ENCODE assay signal across 24 cellular contexts in the genomic region with DNA sequence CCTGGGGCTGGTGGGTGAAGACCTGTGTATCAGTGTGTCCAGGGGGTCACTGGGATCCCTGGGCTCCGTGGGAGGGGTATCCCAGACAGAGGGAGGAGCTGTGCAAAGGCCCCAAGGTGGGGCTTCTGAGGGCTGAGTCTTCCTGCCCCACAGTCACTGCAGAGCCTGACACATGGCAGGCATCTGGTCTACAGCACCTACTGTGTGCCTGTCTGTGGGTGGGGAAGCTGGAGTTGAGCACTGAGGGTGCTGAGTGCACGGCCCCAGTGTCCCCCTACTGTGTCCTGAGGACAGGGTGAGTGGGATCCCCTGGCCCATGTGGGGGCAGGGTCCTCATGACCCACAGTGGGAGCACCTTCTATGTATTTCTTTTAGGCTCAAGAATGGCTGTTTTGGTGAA. TPM values are rescaled to one million over a fixed set of nuclear protein-coding genes. Genes with fewer than 3 reads are reported as not detected.
DNase-seq lines count a peak whose midpoint lies in the region; ATAC-seq and TF ChIP-seq lines count a peak whose summit lies in the region.
"Had no signal": no experiment of that assay in that cellular context is flagged by ENCODE, and none has a peak within 500 bp of the region (broad histone marks: within the 10 kb centered on the region; RNA-seq: fewer than 3 reads in every experiment).

No MANE protein-coding gene starts in this region.

- no peak overlapping the region for H3K27ac Mint-ChIP-seq in activated T-cell treated with anti-CD3 and anti-CD28 coated beads, Interleukin-2, amount 50 U/mL, for 24 hours
- H3K27ac Mint-ChIP-seq in activated T-cell treated with anti-CD3 and anti-CD28 coated beads, Interleukin-2, amount 50 U/mL, for 72 hours = no peak overlapping the region
- H3K27ac Mint-ChIP-seq in glutamatergic neuron (ENCODE audit: unreplicated experiment) (no peak overlapping the region), GM23338 (no peak overlapping the region)
- H3K27ac Mint-ChIP-seq: activated naive CD8-positive, alpha-beta T cell treated with anti-CD3 and anti-CD28 coated beads, Interleukin-2, amount 50 U/mL, for 24 hours; activated T-helper 1 cell treated with anti-CD3 and anti-CD28 coated beads, Interleukin-12 subunit alpha, Interleukin-12 subunit beta, Interleukin-2, Interleukin-4 antibody, amounts not matched to agents 30 ng/mL and 10 ng/mL and 1 ng/mL, durations not matched to agents 14 hours and 24 hours and 36 hours; IgD-negative memory B cell; T-helper 1 cell treated with Interleukin-12 subunit alpha and Interleukin-12 subunit beta and Interleukin-4 antibody, amounts not matched to agents 30 μg/mL and 1 μg/mL, for 36 hours had no signal

- H3K27me3 Mint-ChIP-seq in activated T-cell treated with anti-CD3 and anti-CD28 coated beads, Interleukin-2, amount 50 U/mL, for 24 hours = no peaks in the 10 kb centered on the region
- H3K27me3 Mint-ChIP-seq in activated T-cell treated with anti-CD3 and anti-CD28 coated beads, Interleukin-2, amount 50 U/mL, for 72 hours (ENCODE audit: low read depth) = no peaks in the 10 kb centered on the region
- H3K27me3 Mint-ChIP-seq in glutamatergic neuron (ENCODE audit: unreplicated experiment) (peaks cover 2% of the 10 kb centered on the region), GM23338 (ENCODE audit: insufficient read depth, low read depth, poor library complexity) (peaks cover 3% of the 10 kb centered on the region)
- H3K27me3 Mint-ChIP-seq: activated naive CD8-positive, alpha-beta T cell treated with anti-CD3 and anti-CD28 coated beads, Interleukin-2, amount 50 U/mL, for 24 hours; IgD-negative memory B cell had no signal

- H4K20me1 ChIP-seq in GM23338 (replicated peaks; ENCODE audit: insufficient read depth) = no peaks in the 10 kb centered on the region

- H3F3A ChIP-seq in GM23338 (replicated peaks; ENCODE audit: low read depth) = no peaks in the 10 kb centered on the region

- H3K4me1 ChIP-seq in body of pancreas (peaks cover 60% of the 10 kb centered on the region), GM23338 (ENCODE audit: insufficient read depth) (no peaks in the 10 kb centered on the region)
- H3K4me1 ChIP-seq: HAP-1 had no signal

- H3K27me3 ChIP-seq in body of pancreas (no peaks in the 10 kb centered on the region), GM23338 (ENCODE audit: insufficient read depth) (no peaks in the 10 kb centered on the region)
- H3K27me3 ChIP-seq: Peyer's patch had no signal

- TF ChIP-seq POLR2A in body of pancreas (IDR thresholded peaks at IDR 0.05) = no peak

- no peak for TF ChIP-seq CTCF in GM20000 (IDR thresholded peaks at IDR 0.05; ENCODE audit: extremely low read depth, missing control alignments)
- no peak for TF ChIP-seq CTCF in body of pancreas (IDR thresholded peaks at IDR 0.05)
- no peak for TF ChIP-seq CTCF in glutamatergic neuron (IDR thresholded peaks at IDR 0.05; ENCODE audit: partially characterized antibody, unreplicated experiment)
- TF ChIP-seq CTCF in GM23338 (conservative IDR thresholded peaks at IDR 0.05; ENCODE audit: low read depth in 2 of 2) = no peak

- peaks cover 2% of the 10 kb centered on the region for H3K4me1 Mint-ChIP-seq in activated T-cell treated with anti-CD3 and anti-CD28 coated beads, Interleukin-2, amount 50 U/mL, for 24 hours (ENCODE audit: low read depth)
- H3K4me1 Mint-ChIP-seq in activated T-cell treated with anti-CD3 and anti-CD28 coated beads, Interleukin-2, amount 50 U/mL, for 72 hours (ENCODE audit: low read depth) = no peaks in the 10 kb centered on the region
- H3K4me1 Mint-ChIP-seq in glutamatergic neuron (ENCODE audit: low read depth, unreplicated experiment) (peaks cover 3% of the 10 kb centered on the region), GM23338 (peaks cover 4% of the 10 kb centered on the region; the same call in 2 of the 3 replicates)
- H3K4me1 Mint-ChIP-seq: IgD-negative memory B cell had no signal

- H3K9me2 ChIP-seq in GM23338 (ENCODE audit: insufficient read depth) = no peaks in the 10 kb centered on the region

- no peaks in the 10 kb centered on the region for H3K79me2 ChIP-seq in GM23338 (replicated peaks; ENCODE audit: insufficient read depth)

- no peak overlapping the region for H3K4me2 ChIP-seq in GM23338

- intact Hi-C loops in body of pancreas (cut with DNase I) (no loop called here), posterior vena cava (cut with DNase I) (no loop called here)

- peak; percentile 11 for DNase-seq in activated T-cell treated with anti-CD3 and anti-CD28 coated beads, Interleukin-2, amount 50 U/mL, for 24 hours
- no peak for DNase-seq in activated T-cell treated with anti-CD3 and anti-CD28 coated beads, Interleukin-2, amount 50 U/mL, for 72 hours
- DNase-seq in GM20000 (ENCODE audit: low spot score) (peak; percentile 10), body of pancreas (peak in 1 of 4 donors; percentile 1), posterior vena cava (ENCODE audit: low spot score) (peak; percentile 68), glutamatergic neuron (no peak), GM23338 (ENCODE audit: low spot score) (no peak), D341Med (ENCODE audit: low spot score) (no peak)
- DNase-seq: ACHN; activated CD4-positive, alpha-beta T cell treated with anti-CD3 and anti-CD28 coated beads, Interleukin-2, amount 50 U/mL, for 4 hours; activated naive CD8-positive, alpha-beta T cell treated with anti-CD3 and anti-CD28 coated beads, Interleukin-2, amount 50 U/mL, for 24 hours; effector memory CD4-positive, alpha-beta T cell; hippocampal formation; NCI-H1417 treated with DMSO at 0.1 percent for 48 hours; NCI-H2107; NCI-H510A treated with DMSO at 0.1 percent for 48 hours; nucleus accumbens had no signal

- H3K36me3 ChIP-seq in body of pancreas (replicated peaks in 1 of 2; ENCODE audit: insufficient read depth in 1 of 2, low read depth in 2 of 2) (peaks cover 0 to 4% of the 10 kb centered on the region in 2 donors), GM23338 (ENCODE audit: insufficient read depth) (no peaks in the 10 kb centered on the region)
- H3K36me3 ChIP-seq: HAP-1 had no signal

- no peaks in the 10 kb centered on the region for H3K36me3 Mint-ChIP-seq in activated T-cell treated with anti-CD3 and anti-CD28 coated beads, Interleukin-2, amount 50 U/mL, for 24 hours (ENCODE audit: low read depth)
- no peaks in the 10 kb centered on the region for H3K36me3 Mint-ChIP-seq in activated T-cell treated with anti-CD3 and anti-CD28 coated beads, Interleukin-2, amount 50 U/mL, for 72 hours (ENCODE audit: insufficient read depth in 2 of 2)
- H3K36me3 Mint-ChIP-seq in glutamatergic neuron (ENCODE audit: unreplicated experiment) = no peaks in the 10 kb centered on the region
- H3K36me3 Mint-ChIP-seq in GM23338 (ENCODE audit: low read depth) = no peaks in the 10 kb centered on the region

- H3K9me3 Mint-ChIP-seq in activated T-cell treated with anti-CD3 and anti-CD28 coated beads, Interleukin-2, amount 50 U/mL, for 24 hours = no peaks in the 10 kb centered on the region
- H3K9me3 Mint-ChIP-seq in activated T-cell treated with anti-CD3 and anti-CD28 coated beads, Interleukin-2, amount 50 U/mL, for 72 hours = no peaks in the 10 kb centered on the region
- H3K9me3 Mint-ChIP-seq in glutamatergic neuron (ENCODE audit: unreplicated experiment) (peaks cover 6% of the 10 kb centered on the region), GM23338 (no peaks in the 10 kb centered on the region)
- H3K9me3 Mint-ChIP-seq: activated naive CD8-positive, alpha-beta T cell treated with anti-CD3 and anti-CD28 coated beads, Interleukin-2, amount 50 U/mL, for 24 hours; activated T-helper 1 cell treated with anti-CD3 and anti-CD28 coated beads, Interleukin-12 subunit alpha, Interleukin-12 subunit beta, Interleukin-2, Interleukin-4 antibody, amounts not matched to agents 30 ng/mL and 10 ng/mL and 1 ng/mL, durations not matched to agents 14 hours and 24 hours and 36 hours; IgD-negative memory B cell; T-helper 1 cell treated with Interleukin-12 subunit alpha and Interleukin-12 subunit beta and Interleukin-4 antibody, amounts not matched to agents 30 μg/mL and 1 μg/mL, for 36 hours had no signal

- no peak for ATAC-seq in activated T-cell treated with anti-CD3 and anti-CD28 coated beads, Interleukin-2, amount 50 U/mL, for 72 hours (replicated peaks in 1 of 2)
- ATAC-seq in body of pancreas (no peak), GM23338 (no peak)
- ATAC-seq: activated naive CD8-positive, alpha-beta T cell treated with anti-CD3 and anti-CD28 coated beads, Interleukin-2, amount 50 U/mL, for 24 hours; esophagus mucosa had no signal

- WGBS in body of pancreas, 2 donors = 92% methylated on average over 2 of the region's 2 CpGs; no CpG with 5 or more reads in 1 of the 2 donors

- H3K4me3 ChIP-seq in body of pancreas (no peak overlapping the region), GM23338 (no peak overlapping the region)
- H3K4me3 ChIP-seq: HAP-1, Peyer's patch had no signal

- no peak overlapping the region for H2AFZ ChIP-seq in GM23338

- no peaks in the 10 kb centered on the region for H3K9me3 ChIP-seq in body of pancreas
- H3K9me3 ChIP-seq: HAP-1, Peyer's patch had no signal

- H3K4me3 Mint-ChIP-seq in activated T-cell treated with anti-CD3 and anti-CD28 coated beads, Interleukin-2, amount 50 U/mL, for 24 hours = no peak overlapping the region
- no peak overlapping the region for H3K4me3 Mint-ChIP-seq in activated T-cell treated with anti-CD3 and anti-CD28 coated beads, Interleukin-2, amount 50 U/mL, for 72 hours
- no peak overlapping the region for H3K4me3 Mint-ChIP-seq in glutamatergic neuron (ENCODE audit: unreplicated experiment)
- no peak overlapping the region for H3K4me3 Mint-ChIP-seq in GM23338
- H3K4me3 Mint-ChIP-seq: activated naive CD8-positive, alpha-beta T cell treated with anti-CD3 and anti-CD28 coated beads, Interleukin-2, amount 50 U/mL, for 24 hours; activated T-helper 1 cell treated with anti-CD3 and anti-CD28 coated beads, Interleukin-12 subunit alpha, Interleukin-12 subunit beta, Interleukin-2, Interleukin-4 antibody, amounts not matched to agents 30 ng/mL and 10 ng/mL and 1 ng/mL, durations not matched to agents 14 hours and 24 hours and 36 hours; CD14-positive monocyte; IgD-negative memory B cell; T-helper 1 cell treated with Interleukin-12 subunit alpha and Interleukin-12 subunit beta and Interleukin-4 antibody, amounts not matched to agents 30 μg/mL and 1 μg/mL, for 36 hours had no signal

- H3K27ac ChIP-seq in body of pancreas (peak overlapping the region; percentile 68 to 94 (median 89)), GM23338 (ENCODE audit: low read depth) (no peak overlapping the region)
- H3K27ac ChIP-seq: Peyer's patch had no signal

TF ChIP-seq in GM23338, 12 proteins besides CTCF, POLR2A, EP300 and RAD21 (continues in another document):
- no peak for TF ChIP-seq ZNF114 (CRISPR knock-in tag; IDR thresholded peaks at IDR 0.05)

RNA-seq across cellular contexts. Expression of a gene that starts 56.1 kb away (rescaled TPM):
- 1 to 10 TPM; 2.6 to 2.8 TPM for total RNA-seq in activated T-cell treated with anti-CD3 and anti-CD28 coated beads, Interleukin-2, amount 50 U/mL, for 72 hours
- 10 to 100 TPM; 23.9 to 28.7 TPM for total RNA-seq in body of pancreas
- total RNA-seq in posterior vena cava = 1 to 10 TPM in 1 of 2 donors, under 1 TPM in 1; 0.56 to 1.2 TPM
- total RNA-seq in glutamatergic neuron (ENCODE audit: unreplicated experiment) = 7.0 TPM
- total RNA-seq in GM23338 (2014; rRNA removed; shearing (Covaris generic)) = 2.4 and 6.6 TPM in 2 replicates
- 0.60 and 0.94 TPM in 2 replicates for polyA plus RNA-seq in GM23338 (2016; fragmentation: Nextera tagmentation; extraction: Ambion mirVana)

Comparison
In these comparisons a context has a peak if more than half of its experiments do, and no peak if none do; other contexts are left out.
1. DNase-seq: peak in activated T-cell treated with anti-CD3 and anti-CD28 coated beads, Interleukin-2, amount 50 U/mL, for 24 hours (single experiment), GM20000 (single experiment) and posterior vena cava (single experiment); none in activated T-cell treated with anti-CD3 and anti-CD28 coated beads, Interleukin-2, amount 50 U/mL, for 72 hours (0 of 2), glutamatergic neuron (single experiment), GM23338 (single experiment) and D341Med (single experiment).